14 cellular contexts compared by ENCODE assay signal in the genomic region with DNA sequence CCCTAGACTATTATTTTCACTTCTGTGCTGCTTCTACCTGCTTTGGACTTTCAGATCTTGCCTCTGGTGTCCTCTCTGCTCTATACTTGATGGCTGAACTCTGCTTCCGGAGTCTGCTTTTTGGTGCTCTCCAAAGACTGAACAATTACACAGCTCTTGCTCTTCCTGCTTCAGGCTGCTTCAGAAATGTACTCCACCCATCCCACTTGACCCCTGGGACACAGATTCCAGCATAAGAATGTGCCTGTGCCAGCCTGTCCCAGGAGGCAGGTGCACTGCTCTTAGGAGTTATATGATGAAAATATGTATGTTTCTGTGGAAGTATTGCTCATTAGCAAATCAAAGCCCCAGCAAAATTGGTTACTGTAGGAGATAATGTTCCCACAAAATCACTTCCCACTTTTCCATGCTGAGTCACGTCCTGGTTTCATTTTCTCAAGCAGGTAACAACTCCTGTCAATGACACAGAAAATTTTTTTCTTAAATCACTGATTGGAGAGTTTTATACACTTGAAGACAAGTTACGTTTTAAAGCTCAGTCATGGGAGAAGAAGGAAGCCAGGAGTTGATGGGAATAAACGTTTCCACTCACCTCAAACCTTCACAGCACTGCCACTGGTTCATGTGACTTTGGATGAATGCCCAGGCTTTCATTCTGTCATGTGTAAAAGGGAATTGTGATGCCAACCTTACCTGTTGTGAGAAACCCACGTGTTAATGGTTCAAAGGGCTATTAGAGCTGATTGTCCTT.
A peak's percentile ranks its signal among the peaks of the same experiment; 100 is the strongest.
DNase-seq lines count a peak whose midpoint lies in the region; ATAC-seq, FAIRE-seq and TF ChIP-seq lines count a peak whose summit lies in the region.
"Had no signal": no experiment of that assay in that cellular context is flagged by ENCODE, and none has a peak within 500 bp of the region (broad histone marks: within the 10 kb centered on the region; RNA-seq: fewer than 3 reads in every experiment).

No MANE protein-coding gene starts in this region.

- H3K36me3 Mint-ChIP-seq in GM23338 (ENCODE audit: low read depth): no peaks in the 10 kb centered on the region
- no peaks in the 10 kb centered on the region for H3K36me3 Mint-ChIP-seq in astrocyte (ENCODE audit: low read depth, unreplicated experiment)

- FAIRE-seq in astrocyte (lab: Jason Lieb, UNC): no peak
- FAIRE-seq: GM12892 had no signal

- no peak for TF ChIP-seq CTCF in GM23338 (conservative IDR thresholded peaks at IDR 0.05; ENCODE audit: low read depth in 2 of 2)
- TF ChIP-seq CTCF in astrocyte (IDR thresholded peaks at IDR 0.05; ENCODE audit: insufficient read depth, low read depth, low read length): no peak
- TF ChIP-seq CTCF in right lobe of liver (IDR thresholded peaks at IDR 0.05): no peak

- WGBS in right lobe of liver (ENCODE audit: insufficient coverage, low coverage, low lambda C conversion rate, missing lambda C conversion rate): 33% methylated on average over 5 of the region's 5 CpGs

- H3K4me3 Mint-ChIP-seq in GM23338: no peak overlapping the region
- no peak overlapping the region for H3K4me3 Mint-ChIP-seq in astrocyte (ENCODE audit: unreplicated experiment)
- H3K4me3 Mint-ChIP-seq: nephron had no signal

- H3K27me3 Mint-ChIP-seq in GM23338 (ENCODE audit: insufficient read depth, low read depth, poor library complexity) (peaks cover 4% of the 10 kb centered on the region), astrocyte (ENCODE audit: low read depth, unreplicated experiment) (no peaks in the 10 kb centered on the region)

- H3K36me3 ChIP-seq in GM23338 (ENCODE audit: insufficient read depth) (no peaks in the 10 kb centered on the region), astrocyte (ENCODE audit: insufficient read depth, low read length) (no peaks in the 10 kb centered on the region), right lobe of liver (no peaks in the 10 kb centered on the region)
- H3K36me3 ChIP-seq: BLaER1 had no signal

- H3K9me3 ChIP-seq in astrocyte (ENCODE audit: insufficient read depth, low read depth, low read length) (no peaks in the 10 kb centered on the region), right lobe of liver (no peaks in the 10 kb centered on the region)
- H3K9me3 ChIP-seq: BLaER1 had no signal

- H3K4me1 Mint-ChIP-seq in GM23338: peaks cover 10% of the 10 kb centered on the region; the same call in 2 of the 3 replicates
- peaks cover 2% of the 10 kb centered on the region for H3K4me1 Mint-ChIP-seq in astrocyte (ENCODE audit: low read depth, unreplicated experiment)
- H3K4me1 Mint-ChIP-seq: nephron had no signal

- H3K79me2 ChIP-seq in GM23338 (replicated peaks; ENCODE audit: insufficient read depth) (no peaks in the 10 kb centered on the region), astrocyte (ENCODE audit: insufficient read depth, low read length) (no peaks in the 10 kb centered on the region)

- H3K27ac Mint-ChIP-seq in GM23338: 0 out of 2 replicates have a peak overlapping the region, but pooled peaks have one; percentile 19
- no peak overlapping the region for H3K27ac Mint-ChIP-seq in astrocyte (ENCODE audit: unreplicated experiment)
- H3K27ac Mint-ChIP-seq: nephron had no signal

- H3K4me3 ChIP-seq in GM23338 (no peak overlapping the region), astrocyte (ENCODE audit: insufficient read depth, low read depth, low read length) (no peak overlapping the region), right lobe of liver (peak overlapping the region in 2 of 3 donors; percentile 32 to 42)
- H3K4me3 ChIP-seq: BLaER1 had no signal

- H3K4me1 ChIP-seq in GM23338 (ENCODE audit: insufficient read depth) (no peaks in the 10 kb centered on the region), astrocyte (ENCODE audit: insufficient read depth, low read length) (no peaks in the 10 kb centered on the region), right lobe of liver (peaks cover 0 to 5% (median 0%) of the 10 kb centered on the region in 4 donors)
- H3K4me1 ChIP-seq: BLaER1 had no signal

- H2AFZ ChIP-seq in GM23338 (peak overlapping the region; percentile 69; the same call in 1 of the 2 replicates), astrocyte (ENCODE audit: low read depth, low read length) (peak overlapping the region; percentile 1)

- no peaks in the 10 kb centered on the region for H3F3A ChIP-seq in GM23338 (replicated peaks; ENCODE audit: low read depth)

- H4K20me1 ChIP-seq in GM23338 (replicated peaks; ENCODE audit: insufficient read depth) (no peaks in the 10 kb centered on the region), astrocyte (ENCODE audit: insufficient read depth, low read length) (no peaks in the 10 kb centered on the region)
- H4K20me1 ChIP-seq: BLaER1 had no signal

- no peaks in the 10 kb centered on the region; the same call in 2 of the 3 replicates for H3K9me3 Mint-ChIP-seq in GM23338
- no peaks in the 10 kb centered on the region for H3K9me3 Mint-ChIP-seq in astrocyte (ENCODE audit: unreplicated experiment)
- H3K9me3 Mint-ChIP-seq: nephron had no signal

- H3K4me2 ChIP-seq in GM23338 (no peak overlapping the region), astrocyte (ENCODE audit: low read length) (no peak overlapping the region)
- H3K4me2 ChIP-seq: BLaER1 had no signal

- peaks cover 3% of the 10 kb centered on the region; the same call in 1 of the 2 replicates for H3K9me2 ChIP-seq in GM23338 (ENCODE audit: insufficient read depth)

- intact Hi-C loops in right lobe of liver (cut with DNase I): no loop called here

- H3K27ac ChIP-seq in GM23338 (ENCODE audit: low read depth) (no peak overlapping the region), astrocyte (ENCODE audit: low read depth, low read length) (no peak overlapping the region), right lobe of liver (peak overlapping the region; percentile 59 to 68 (median 59))
- H3K27ac ChIP-seq: BLaER1 had no signal

- ATAC-seq in GM23338 (no peak), right lobe of liver (peak; percentile 87 to 91 (median 90)), GM18519 (IDR thresholded peaks at IDR 0.05; ENCODE audit: low FRiP score, unreplicated experiment) (no peak), HG03460 (IDR thresholded peaks at IDR 0.05; ENCODE audit: unreplicated experiment) (no peak), GM21360 (IDR thresholded peaks at IDR 0.05; ENCODE audit: unreplicated experiment) (no peak)

- no peak overlapping the region for H3K9ac ChIP-seq in astrocyte (ENCODE audit: low read length)
- H3K9ac ChIP-seq: BLaER1 had no signal

- DNase-seq in COR-L47 (lab: John Stamatoyannopoulos, UW): peak; percentile 25
- no peak for DNase-seq in GM23338 (ENCODE audit: low spot score)
- DNase-seq in astrocyte (ENCODE audit: low read depth): no peak
- DNase-seq in right lobe of liver: peak in 1 of 3 donors; percentile 63
- no peak for DNase-seq in NCI-H524 treated with DMSO at 0.1 percent for 48 hours (lab: John Stamatoyannopoulos, UW)
- DNase-seq: activated CD4-positive, CD25-positive, alpha-beta regulatory T cell treated with anti-CD3 and anti-CD28 coated beads, Interleukin-2, amount 50 U/mL, for 72 hours; glutamatergic neuron; RPMI8226 had no signal

- TF ChIP-seq POLR2A in right lobe of liver (IDR thresholded peaks at IDR 0.05): no peak

- no peaks in the 10 kb centered on the region for H3K27me3 ChIP-seq in GM23338 (ENCODE audit: insufficient read depth)
- H3K27me3 ChIP-seq in astrocyte (ENCODE audit: insufficient read depth, low read length): no peaks in the 10 kb centered on the region
- no peaks in the 10 kb centered on the region for H3K27me3 ChIP-seq in right lobe of liver
- H3K27me3 ChIP-seq: BLaER1 had no signal

TF ChIP-seq in GM23338, 12 proteins besides CTCF, POLR2A, EP300 and RAD21 (continues in another document):
- TF ChIP-seq NANOG (IDR thresholded peaks at IDR 0.05; ENCODE audit: borderline replicate concordance): no peak
- no peak for TF ChIP-seq STAT1 (IDR thresholded peaks at IDR 0.05; ENCODE audit: unreplicated experiment)

Comparison
In these comparisons a context has a peak if more than half of its experiments do, and no peak if none do; other contexts are left out.
1. ATAC-seq: peak in right lobe of liver (4 of 4); none in GM23338 (single experiment), GM18519 (single experiment), HG03460 (single experiment) and GM21360 (single experiment).
2. H3K27ac ChIP-seq: peak in right lobe of liver (3 of 3); none in GM23338 (single experiment) and astrocyte (single experiment).
3. H3K4me3 ChIP-seq: peak in right lobe of liver (2 of 3); none in GM23338 (single experiment) and astrocyte (single experiment).